Comparison of ENCODE assay signal across 1 cellular context in the genomic region with DNA sequence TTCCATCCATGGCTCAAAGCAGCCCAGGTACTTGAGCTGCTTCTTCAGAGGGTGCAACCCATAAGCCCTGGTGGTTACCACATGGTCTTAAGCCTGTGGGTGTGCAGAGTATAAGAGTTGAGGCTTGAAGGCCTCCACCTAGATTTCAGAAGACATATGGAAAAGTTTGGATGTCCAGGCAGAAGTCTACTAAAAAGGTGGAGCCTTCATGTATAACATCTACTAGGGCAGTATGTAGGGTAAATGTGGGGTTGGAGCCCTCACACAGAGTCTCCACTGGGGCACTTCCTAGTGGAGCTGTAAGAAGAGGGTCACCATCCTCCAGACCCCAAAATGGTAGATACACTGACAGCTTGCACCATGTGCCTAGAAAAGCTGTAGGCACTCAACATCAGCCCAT.
A peak's percentile ranks its signal among the peaks of the same experiment; 100 is the strongest.
TF ChIP-seq lines count a peak whose summit lies in the region.

No MANE protein-coding gene starts in this region.

TF ChIP-seq in K562, 482 proteins besides CTCF, POLR2A, EP300 and RAD21:
- TF ChIP-seq RBFOX2 (IDR thresholded peaks at IDR 0.05; ENCODE audit: low read depth, low read length) = no peak
- TF ChIP-seq CBX1 (IDR thresholded peaks at IDR 0.05; ENCODE audit: low read depth) = 0 out of 2 replicates have a peak, but pooled peaks have one; percentile 33
- TF ChIP-seq, protein P1, sequence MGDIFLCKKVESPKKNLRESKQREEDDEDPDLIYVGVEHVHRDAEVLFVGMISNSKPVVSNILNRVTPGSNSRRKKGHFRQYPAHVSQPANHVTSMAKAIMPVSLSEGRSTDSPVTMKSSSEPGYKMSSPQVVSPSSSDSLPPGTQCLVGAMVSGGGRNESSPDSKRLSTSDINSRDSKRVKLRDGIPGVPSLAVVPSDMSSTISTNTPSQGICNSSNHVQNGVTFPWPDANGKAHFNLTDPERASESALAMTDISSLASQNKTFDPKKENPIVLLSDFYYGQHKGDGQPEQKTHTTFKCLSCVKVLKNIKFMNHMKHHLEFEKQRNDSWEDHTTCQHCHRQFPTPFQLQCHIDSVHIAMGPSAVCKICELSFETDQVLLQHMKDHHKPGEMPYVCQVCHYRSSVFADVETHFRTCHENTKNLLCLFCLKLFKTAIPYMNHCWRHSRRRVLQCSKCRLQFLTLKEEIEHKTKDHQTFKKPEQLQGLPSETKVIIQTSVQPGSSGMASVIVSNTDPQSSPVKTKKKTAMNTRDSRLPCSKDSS (IDR thresholded peaks at IDR 0.05; ENCODE audit: low read depth, partially characterized antibody) = peak; percentile 58
- no peak for TF ChIP-seq SUPT5H (IDR thresholded peaks at IDR 0.05)
- TF ChIP-seq BRD4 (IDR thresholded peaks at IDR 0.05) = no peak
- TF ChIP-seq ZNF277 (CRISPR knock-in tag; IDR thresholded peaks at IDR 0.05; ENCODE audit: borderline replicate concordance) = no peak
- no peak for TF ChIP-seq CHAMP1 (IDR thresholded peaks at IDR 0.05)
- TF ChIP-seq TCF7L2 (IDR thresholded peaks at IDR 0.05; ENCODE audit: low read depth, low read length) = no peak
- TF ChIP-seq U2AF2 (optimal IDR thresholded peaks at IDR 0.05; ENCODE audit: low read depth, low read length) = no peak
- no peak for TF ChIP-seq BMI1 (IDR thresholded peaks at IDR 0.05; ENCODE audit: low read length)
- TF ChIP-seq MAFG (tag; conservative IDR thresholded peaks at IDR 0.05) = no peak
- peak; percentile 89 for TF ChIP-seq TRIM28 (IDR thresholded peaks at IDR 0.05)
- TF ChIP-seq, protein P2, sequence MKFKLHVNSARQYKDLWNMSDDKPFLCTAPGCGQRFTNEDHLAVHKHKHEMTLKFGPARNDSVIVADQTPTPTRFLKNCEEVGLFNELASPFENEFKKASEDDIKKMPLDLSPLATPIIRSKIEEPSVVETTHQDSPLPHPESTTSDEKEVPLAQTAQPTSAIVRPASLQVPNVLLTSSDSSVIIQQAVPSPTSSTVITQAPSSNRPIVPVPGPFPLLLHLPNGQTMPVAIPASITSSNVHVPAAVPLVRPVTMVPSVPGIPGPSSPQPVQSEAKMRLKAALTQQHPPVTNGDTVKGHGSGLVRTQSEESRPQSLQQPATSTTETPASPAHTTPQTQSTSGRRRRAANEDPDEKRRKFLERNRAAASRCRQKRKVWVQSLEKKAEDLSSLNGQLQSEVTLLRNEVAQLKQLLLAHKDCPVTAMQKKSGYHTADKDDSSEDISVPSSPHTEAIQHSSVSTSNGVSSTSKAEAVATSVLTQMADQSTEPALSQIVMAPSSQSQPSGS (CRISPR knock-in tag; IDR thresholded peaks at IDR 0.05) = no peak
- 0 out of 4 replicates have a peak, but pooled peaks of 1 of the 2 experiments have one; percentile 35 for TF ChIP-seq TRIM24 (IDR thresholded peaks at IDR 0.05)
- TF ChIP-seq MXI1 (IDR thresholded peaks at IDR 0.05; ENCODE audit: low read depth, low read length) = no peak
- no peak for TF ChIP-seq ZNF512 (tag; IDR thresholded peaks at IDR 0.05)
- TF ChIP-seq PHTF2 (CRISPR knock-in tag; IDR thresholded peaks at IDR 0.05) = no peak
- TF ChIP-seq CBX3 (IDR thresholded peaks at IDR 0.05; ENCODE audit: borderline replicate concordance in 1 of 2, low read length in 2 of 2) = peak in 1 of 2 experiments; percentile 81; a peak in 2 of 3 replicates
- TF ChIP-seq JUND (IDR thresholded peaks at IDR 0.05; ENCODE audit: borderline replicate concordance, low read depth, low read length) = no peak
- no peak for TF ChIP-seq JUND (tag; IDR thresholded peaks at IDR 0.05; ENCODE audit: borderline replicate concordance, low read depth, low read length)
- TF ChIP-seq MAFF (IDR thresholded peaks at IDR 0.05; ENCODE audit: low read length) = no peak
- TF ChIP-seq ERF (CRISPR knock-in tag; IDR thresholded peaks at IDR 0.05) = no peak
- no peak for TF ChIP-seq MBD2 (IDR thresholded peaks at IDR 0.05; ENCODE audit: borderline replicate concordance, low read depth)
- TF ChIP-seq TEAD4 (IDR thresholded peaks at IDR 0.05; ENCODE audit: low read length) = no peak
- TF ChIP-seq TEAD4 (CRISPR knock-in tag; IDR thresholded peaks at IDR 0.05; ENCODE audit: borderline replicate concordance) = no peak
- TF ChIP-seq CBX5 (IDR thresholded peaks at IDR 0.05; ENCODE audit: borderline replicate concordance, low read depth) = peak; percentile 90; the same call in 1 of the 2 replicates
- TF ChIP-seq, protein P3, sequence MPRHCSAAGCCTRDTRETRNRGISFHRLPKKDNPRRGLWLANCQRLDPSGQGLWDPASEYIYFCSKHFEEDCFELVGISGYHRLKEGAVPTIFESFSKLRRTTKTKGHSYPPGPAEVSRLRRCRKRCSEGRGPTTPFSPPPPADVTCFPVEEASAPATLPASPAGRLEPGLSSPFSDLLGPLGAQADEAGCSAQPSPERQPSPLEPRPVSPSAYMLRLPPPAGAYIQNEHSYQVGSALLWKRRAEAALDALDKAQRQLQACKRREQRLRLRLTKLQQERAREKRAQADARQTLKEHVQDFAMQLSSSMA (CRISPR knock-in tag; IDR thresholded peaks at IDR 0.05) = no peak
- no peak for TF ChIP-seq TSC22D4 (tag; IDR thresholded peaks at IDR 0.05)
- peak; percentile 64 for TF ChIP-seq ZFP36 (IDR thresholded peaks at IDR 0.05; ENCODE audit: low read depth, low read length, partially characterized antibody)
- TF ChIP-seq TGIF2 (CRISPR knock-in tag; IDR thresholded peaks at IDR 0.05) = no peak
- TF ChIP-seq TAF1 (IDR thresholded peaks at IDR 0.05; ENCODE audit: control insufficient read depth, extremely low read depth, insufficient read depth, low read length, severe bottlenecking) = no peak
- TF ChIP-seq MIER1 (IDR thresholded peaks at IDR 0.05; ENCODE audit: low read depth) = no peak
